Comparison of ENCODE assay signal across 10 cellular contexts in genomic region chr16:87809150-87809902, GRCh38. TPM values are rescaled to one million over a fixed set of nuclear protein-coding genes. Genes with fewer than 3 reads are reported as not detected.
A peak's percentile ranks its signal among the peaks of the same experiment; 100 is the strongest.
DNase-seq lines count a peak whose midpoint lies in the region; ATAC-seq and TF ChIP-seq lines count a peak whose summit lies in the region.
"Had no signal": no experiment of that assay in that cellular context is flagged by ENCODE, and none has a peak within 500 bp of the region (broad histone marks: within the 10 kb centered on the region; RNA-seq: fewer than 3 reads in every experiment).

No MANE protein-coding gene starts in this region.

- CTCF ChIA-PET in T-cell (lab: Charles Lee), result no interaction called here

- DNase-seq in NCI-H748 (lab: John Stamatoyannopoulos, UW; ENCODE audit: unreplicated experiment) (peak; percentile 27), NCI-H748 treated with DMSO at 0.1 percent for 48 hours (lab: John Stamatoyannopoulos, UW) (no peak), naive B cell (peak; percentile 58), T-cell (no peak), DMS79 treated with DMSO at 0.1 percent for 48 hours (lab: John Stamatoyannopoulos, UW) (no peak), left lung (no peak)
- DNase-seq in Jurkat, Clone E6-1 (ENCODE audit: low read depth, low spot score), result peak; percentile 30
- DNase-seq: activated naive CD4-positive, alpha-beta T cell treated with anti-CD3 and anti-CD28 coated beads, Interleukin-2, amount 50 U/mL, for 16 hours; NCI-H1417 treated with DMSO at 0.1 percent for 48 hours had no signal

- H3K27ac ChIP-seq in left lung, result no peak overlapping the region

- H3K4me1 Mint-ChIP-seq in naive B cell (peaks cover 43 to 58% (median 49%) of the 10 kb centered on the region in 3 donors), T-cell (peaks cover 12 to 27% (median 17%) of the 10 kb centered on the region in 3 donors)

- ATAC-seq in GM21786 (IDR thresholded peaks at IDR 0.05; ENCODE audit: unreplicated experiment), result peak; percentile 52
- peak; percentile 32 to 42 for ATAC-seq in naive B cell (ENCODE audit: low read depth in 2 of 2)
- ATAC-seq in T-cell (replicated peaks in 1 of 4), result no peak
- no peak for ATAC-seq in left lung

- no peaks in the 10 kb centered on the region for H3K9me3 Mint-ChIP-seq in naive B cell
- no peaks in the 10 kb centered on the region for H3K9me3 Mint-ChIP-seq in T-cell

- H3K4me3 Mint-ChIP-seq in naive B cell (peak overlapping the region; percentile 64 to 90 (median 78)), T-cell (no peak overlapping the region)

- H3K27me3 ChIP-seq in left lung, result peaks cover 0 to 27% of the 10 kb centered on the region in 2 donors

- H3K9me3 ChIP-seq in left lung, result no peaks in the 10 kb centered on the region

- H3K4me1 ChIP-seq in left lung, result peaks cover 5 to 16% of the 10 kb centered on the region in 2 donors

- H3K27ac Mint-ChIP-seq in naive B cell, result peak overlapping the region; percentile 88 to 98 (median 96)
- no peak overlapping the region for H3K27ac Mint-ChIP-seq in T-cell

- no peak for TF ChIP-seq CTCF in left lung (IDR thresholded peaks at IDR 0.05)

- H3K27me3 Mint-ChIP-seq in naive B cell (peaks cover 0 to 11% (median 6%) of the 10 kb centered on the region in 3 donors), T-cell (peaks cover 0 to 2% of the 10 kb centered on the region in 2 donors)

- H3K36me3 Mint-ChIP-seq in naive B cell, result no peaks in the 10 kb centered on the region
- H3K36me3 Mint-ChIP-seq in T-cell, result peaks cover 2% of the 10 kb centered on the region

- H3K36me3 ChIP-seq in left lung, result no peaks in the 10 kb centered on the region

- intact Hi-C loops in left lung (cut with DNase I), result no loop called here

- POLR2A ChIA-PET in T-cell (lab: Charles Lee), result no interaction called here

- H3K4me3 ChIP-seq in Jurkat, Clone E6-1 (ENCODE audit: low read length), result no peak overlapping the region
- no peak overlapping the region for H3K4me3 ChIP-seq in left lung

RNA-seq across cellular contexts. Expression of gene KLHDC4, which starts 43.5 kb away (rescaled TPM):
- polyA plus RNA-seq in Jurkat, Clone E6-1 (2012; ENCODE audit: insufficient read depth, insufficient read length), result 77.1 TPM
- polyA plus RNA-seq in naive B cell (ENCODE audit: low read depth in 6 of 6), result 10 to 100 TPM; 15.9 to 25.5 (median 20.0) TPM
- total RNA-seq in T-cell (100 to 1,000 TPM; 104 to 136 (median 116) TPM), left lung (10 to 100 TPM; 31.3 to 32.8 TPM)

RNA-seq across cellular contexts. Expression of gene SLC7A5, which starts 60.0 kb away (rescaled TPM):
- polyA plus RNA-seq in Jurkat, Clone E6-1 (2012; ENCODE audit: insufficient read depth, insufficient read length), result 127 TPM
- 1 to 10 TPM in 4 of 6 donors, under 1 TPM in 2; 0.56 to 2.2 (median 1.7) TPM for polyA plus RNA-seq in naive B cell (ENCODE audit: low read depth in 6 of 6)
- total RNA-seq in T-cell (10 to 100 TPM; 37.9 to 81.6 (median 40.0) TPM), left lung (10 to 100 TPM; 10.6 to 35.0 TPM)

Comparison
In these comparisons a context has a peak if more than half of its experiments do, and no peak if none do; other contexts are left out.
1. DNase-seq: peak in NCI-H748 (single experiment), Jurkat, Clone E6-1 (single experiment) and naive B cell (single experiment); none in NCI-H748 treated with DMSO at 0.1 percent for 48 hours (single experiment), T-cell (0 of 34), DMS79 treated with DMSO at 0.1 percent for 48 hours (single experiment) and left lung (0 of 2).
2. ATAC-seq: peak in GM21786 (single experiment) and naive B cell (2 of 2); none in T-cell (0 of 4) and left lung (single experiment).
3. H3K27ac Mint-ChIP-seq: peak in naive B cell (6 of 6); none in T-cell (0 of 2).
4. H3K4me3 Mint-ChIP-seq: peak in naive B cell (8 of 8); none in T-cell (0 of 3).